In the genomic region with DNA sequence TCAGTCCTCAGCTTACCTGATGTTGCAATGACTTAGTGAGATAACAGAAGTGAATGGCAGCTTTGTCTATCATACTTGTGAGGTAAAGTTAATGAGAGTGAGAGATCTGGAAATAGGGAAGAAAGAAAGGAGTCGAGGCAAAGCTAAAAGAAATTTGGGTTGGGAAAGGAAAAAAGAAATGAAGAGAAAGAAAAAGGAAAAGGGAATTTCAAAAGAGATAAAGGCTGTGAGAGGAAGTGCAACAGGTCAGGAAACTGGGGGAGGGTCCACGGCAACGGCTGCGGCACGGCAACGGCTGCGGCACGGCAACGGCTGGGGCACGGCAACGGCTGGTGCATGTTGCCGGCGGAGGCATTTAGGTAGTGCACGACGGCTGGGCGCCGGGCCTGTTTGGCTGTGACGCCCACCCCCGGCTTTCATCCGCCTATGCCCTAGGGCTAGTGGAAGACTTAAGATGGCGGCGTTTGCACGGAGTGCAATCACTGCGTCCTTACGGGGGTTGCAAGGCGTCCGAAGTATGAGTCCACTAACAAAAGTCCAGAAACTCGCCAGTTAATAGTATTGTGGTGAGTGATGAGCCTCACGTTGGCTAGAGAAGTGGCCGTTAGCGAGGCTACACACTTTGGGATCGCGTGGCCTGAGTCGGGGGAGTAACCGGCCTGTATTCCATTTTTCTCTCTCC, we compare ENCODE assay signal across 1 cellular context.
A peak's percentile ranks its signal among the peaks of the same experiment; 100 is the strongest.
TF ChIP-seq lines count a peak whose summit lies in the region.

No MANE protein-coding gene starts in this region.

TF ChIP-seq in K562, 482 proteins besides CTCF, POLR2A, EP300 and RAD21 (continued from another document and continues in another):
- TF ChIP-seq FOXP1 (CRISPR knock-in tag; IDR thresholded peaks at IDR 0.05) (no peak), RFX1 (IDR thresholded peaks at IDR 0.05) (peak; percentile 87), MECOM (CRISPR knock-in tag; IDR thresholded peaks at IDR 0.05) (no peak), HMGN3 (IDR thresholded peaks at IDR 0.05; ENCODE audit: borderline replicate concordance, extremely low read depth, insufficient read length, low read depth, low read length) (peak; percentile 94), POLR2G (IDR thresholded peaks at IDR 0.05; ENCODE audit: low read depth, low read length) (peak; percentile 85), SP2 (IDR thresholded peaks at IDR 0.05; ENCODE audit: extremely low read depth, low read depth, low read length, poor library complexity, severe bottlenecking) (no peak), ZNF23 (CRISPR knock-in tag; IDR thresholded peaks at IDR 0.05) (no peak), RBM14 (IDR thresholded peaks at IDR 0.05; ENCODE audit: borderline replicate concordance, insufficient read depth, low read depth, low read length) (no peak), SIN3B (IDR thresholded peaks at IDR 0.05; ENCODE audit: low read depth) (peak; percentile 83), ZNF184 (CRISPR knock-in tag; IDR thresholded peaks at IDR 0.05) (no peak), ZNF551 (CRISPR knock-in tag; IDR thresholded peaks at IDR 0.05) (no peak), NFRKB (IDR thresholded peaks at IDR 0.05; ENCODE audit: low read depth) (peak; percentile 99), EZH2 (IDR thresholded peaks at IDR 0.05; ENCODE audit: borderline replicate concordance, low read depth, low read length) (no peak), TFAM (CRISPR knock-in tag; conservative IDR thresholded peaks at IDR 0.05) (no peak), FOXA1 (IDR thresholded peaks at IDR 0.05; ENCODE audit: borderline replicate concordance) (no peak), TEAD2 (tag; IDR thresholded peaks at IDR 0.05) (no peak), ZNF696 (CRISPR knock-in tag; conservative IDR thresholded peaks at IDR 0.05) (no peak), BRCA1 (IDR thresholded peaks at IDR 0.05) (no peak), BRCA1 (CRISPR knock-in tag; IDR thresholded peaks at IDR 0.05) (no peak), SAP30 (IDR thresholded peaks at IDR 0.05; ENCODE audit: borderline replicate concordance, insufficient read depth, low read depth, low read length, poor library complexity, severe bottlenecking) (peak; percentile 39), ZNF3 (CRISPR knock-in tag; IDR thresholded peaks at IDR 0.05) (no peak), SIX5 (IDR thresholded peaks at IDR 0.05; ENCODE audit: borderline replicate concordance in 1 of 2, insufficient read depth in 1 of 2, low read depth in 1 of 2, low read length in 2 of 2) (peak; percentile 19 to 40; a peak in 2 of 4 replicates), YY1 (IDR thresholded peaks at IDR 0.05; ENCODE audit: borderline replicate concordance in 1 of 3, control insufficient read depth in 1 of 3, extremely low read depth in 1 of 3, insufficient read depth in 3 of 3, insufficient read length in 1 of 3, insufficient replicate concordance in 2 of 3, low read depth in 1 of 3, low read length in 2 of 3) (peak; percentile 77 to 95 (median 94)), XRCC4 (IDR thresholded peaks at IDR 0.05; ENCODE audit: extremely low read depth, insufficient read depth, insufficient read length) (no peak), FOXJ2 (tag; IDR thresholded peaks at IDR 0.05) (peak; percentile 66; the same call in 1 of the 2 replicates), CREB1 (IDR thresholded peaks at IDR 0.05) (peak; percentile 54; the same call in 1 of the 2 replicates), CREB1 (CRISPR knock-in tag; IDR thresholded peaks at IDR 0.05) (peak; percentile 78), TAF1 (IDR thresholded peaks at IDR 0.05; ENCODE audit: control insufficient read depth, extremely low read depth, insufficient read depth, low read length, severe bottlenecking) (peak; percentile 94), KLF6 (CRISPR knock-in tag; IDR thresholded peaks at IDR 0.05; ENCODE audit: borderline replicate concordance) (no peak), NFATC3 (IDR thresholded peaks at IDR 0.05) (no peak), SNRNP70 (optimal IDR thresholded peaks at IDR 0.05; ENCODE audit: low read depth, low read length) (no peak), ZFP30 (CRISPR knock-in tag; IDR thresholded peaks at IDR 0.05; ENCODE audit: borderline replicate concordance) (no peak), ZNF134 (CRISPR knock-in tag; conservative IDR thresholded peaks at IDR 0.05) (no peak)
- TF ChIP-seq, protein P1, sequence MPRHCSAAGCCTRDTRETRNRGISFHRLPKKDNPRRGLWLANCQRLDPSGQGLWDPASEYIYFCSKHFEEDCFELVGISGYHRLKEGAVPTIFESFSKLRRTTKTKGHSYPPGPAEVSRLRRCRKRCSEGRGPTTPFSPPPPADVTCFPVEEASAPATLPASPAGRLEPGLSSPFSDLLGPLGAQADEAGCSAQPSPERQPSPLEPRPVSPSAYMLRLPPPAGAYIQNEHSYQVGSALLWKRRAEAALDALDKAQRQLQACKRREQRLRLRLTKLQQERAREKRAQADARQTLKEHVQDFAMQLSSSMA (CRISPR knock-in tag; IDR thresholded peaks at IDR 0.05) = no peak
- TF ChIP-seq, protein P2, sequence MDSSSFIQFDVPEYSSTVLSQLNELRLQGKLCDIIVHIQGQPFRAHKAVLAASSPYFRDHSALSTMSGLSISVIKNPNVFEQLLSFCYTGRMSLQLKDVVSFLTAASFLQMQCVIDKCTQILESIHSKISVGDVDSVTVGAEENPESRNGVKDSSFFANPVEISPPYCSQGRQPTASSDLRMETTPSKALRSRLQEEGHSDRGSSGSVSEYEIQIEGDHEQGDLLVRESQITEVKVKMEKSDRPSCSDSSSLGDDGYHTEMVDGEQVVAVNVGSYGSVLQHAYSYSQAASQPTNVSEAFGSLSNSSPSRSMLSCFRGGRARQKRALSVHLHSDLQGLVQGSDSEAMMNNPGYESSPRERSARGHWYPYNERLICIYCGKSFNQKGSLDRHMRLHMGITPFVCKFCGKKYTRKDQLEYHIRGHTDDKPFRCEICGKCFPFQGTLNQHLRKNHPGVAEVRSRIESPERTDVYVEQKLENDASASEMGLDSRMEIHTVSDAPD (CRISPR knock-in tag; IDR thresholded peaks at IDR 0.05) = no peak
- TF ChIP-seq, protein P3, sequence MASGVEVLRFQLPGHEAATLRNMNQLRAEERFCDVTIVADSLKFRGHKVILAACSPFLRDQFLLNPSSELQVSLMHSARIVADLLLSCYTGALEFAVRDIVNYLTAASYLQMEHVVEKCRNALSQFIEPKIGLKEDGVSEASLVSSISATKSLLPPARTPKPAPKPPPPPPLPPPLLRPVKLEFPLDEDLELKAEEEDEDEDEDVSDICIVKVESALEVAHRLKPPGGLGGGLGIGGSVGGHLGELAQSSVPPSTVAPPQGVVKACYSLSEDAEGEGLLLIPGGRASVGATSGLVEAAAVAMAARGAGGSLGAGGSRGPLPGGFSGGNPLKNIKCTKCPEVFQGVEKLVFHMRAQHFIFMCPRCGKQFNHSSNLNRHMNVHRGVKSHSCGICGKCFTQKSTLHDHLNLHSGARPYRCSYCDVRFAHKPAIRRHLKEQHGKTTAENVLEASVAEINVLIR (CRISPR knock-in tag; IDR thresholded peaks at IDR 0.05) = no peak
- TF ChIP-seq, protein P4, sequence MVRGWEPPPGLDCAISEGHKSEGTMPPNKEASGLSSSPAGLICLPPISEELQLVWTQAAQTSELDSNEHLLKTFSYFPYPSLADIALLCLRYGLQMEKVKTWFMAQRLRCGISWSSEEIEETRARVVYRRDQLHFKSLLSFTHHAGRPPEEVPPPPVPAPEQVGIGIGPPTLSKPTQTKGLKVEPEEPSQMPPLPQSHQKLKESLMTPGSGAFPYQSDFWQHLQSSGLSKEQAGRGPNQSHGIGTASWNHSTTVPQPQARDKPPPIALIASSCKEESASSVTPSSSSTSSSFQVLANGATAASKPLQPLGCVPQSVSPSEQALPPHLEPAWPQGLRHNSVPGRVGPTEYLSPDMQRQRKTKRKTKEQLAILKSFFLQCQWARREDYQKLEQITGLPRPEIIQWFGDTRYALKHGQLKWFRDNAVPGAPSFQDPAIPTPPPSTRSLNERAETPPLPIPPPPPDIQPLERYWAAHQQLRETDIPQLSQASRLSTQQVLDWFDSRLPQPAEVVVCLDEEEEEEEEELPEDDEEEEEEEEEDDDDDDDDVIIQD (CRISPR knock-in tag; IDR thresholded peaks at IDR 0.05) = no peak
- TF ChIP-seq, protein P5, sequence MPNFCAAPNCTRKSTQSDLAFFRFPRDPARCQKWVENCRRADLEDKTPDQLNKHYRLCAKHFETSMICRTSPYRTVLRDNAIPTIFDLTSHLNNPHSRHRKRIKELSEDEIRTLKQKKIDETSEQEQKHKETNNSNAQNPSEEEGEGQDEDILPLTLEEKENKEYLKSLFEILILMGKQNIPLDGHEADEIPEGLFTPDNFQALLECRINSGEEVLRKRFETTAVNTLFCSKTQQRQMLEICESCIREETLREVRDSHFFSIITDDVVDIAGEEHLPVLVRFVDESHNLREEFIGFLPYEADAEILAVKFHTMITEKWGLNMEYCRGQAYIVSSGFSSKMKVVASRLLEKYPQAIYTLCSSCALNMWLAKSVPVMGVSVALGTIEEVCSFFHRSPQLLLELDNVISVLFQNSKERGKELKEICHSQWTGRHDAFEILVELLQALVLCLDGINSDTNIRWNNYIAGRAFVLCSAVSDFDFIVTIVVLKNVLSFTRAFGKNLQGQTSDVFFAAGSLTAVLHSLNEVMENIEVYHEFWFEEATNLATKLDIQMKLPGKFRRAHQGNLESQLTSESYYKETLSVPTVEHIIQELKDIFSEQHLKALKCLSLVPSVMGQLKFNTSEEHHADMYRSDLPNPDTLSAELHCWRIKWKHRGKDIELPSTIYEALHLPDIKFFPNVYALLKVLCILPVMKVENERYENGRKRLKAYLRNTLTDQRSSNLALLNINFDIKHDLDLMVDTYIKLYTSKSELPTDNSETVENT (CRISPR knock-in tag; IDR thresholded peaks at IDR 0.05) = peak; percentile 70
- TF ChIP-seq, protein P6, sequence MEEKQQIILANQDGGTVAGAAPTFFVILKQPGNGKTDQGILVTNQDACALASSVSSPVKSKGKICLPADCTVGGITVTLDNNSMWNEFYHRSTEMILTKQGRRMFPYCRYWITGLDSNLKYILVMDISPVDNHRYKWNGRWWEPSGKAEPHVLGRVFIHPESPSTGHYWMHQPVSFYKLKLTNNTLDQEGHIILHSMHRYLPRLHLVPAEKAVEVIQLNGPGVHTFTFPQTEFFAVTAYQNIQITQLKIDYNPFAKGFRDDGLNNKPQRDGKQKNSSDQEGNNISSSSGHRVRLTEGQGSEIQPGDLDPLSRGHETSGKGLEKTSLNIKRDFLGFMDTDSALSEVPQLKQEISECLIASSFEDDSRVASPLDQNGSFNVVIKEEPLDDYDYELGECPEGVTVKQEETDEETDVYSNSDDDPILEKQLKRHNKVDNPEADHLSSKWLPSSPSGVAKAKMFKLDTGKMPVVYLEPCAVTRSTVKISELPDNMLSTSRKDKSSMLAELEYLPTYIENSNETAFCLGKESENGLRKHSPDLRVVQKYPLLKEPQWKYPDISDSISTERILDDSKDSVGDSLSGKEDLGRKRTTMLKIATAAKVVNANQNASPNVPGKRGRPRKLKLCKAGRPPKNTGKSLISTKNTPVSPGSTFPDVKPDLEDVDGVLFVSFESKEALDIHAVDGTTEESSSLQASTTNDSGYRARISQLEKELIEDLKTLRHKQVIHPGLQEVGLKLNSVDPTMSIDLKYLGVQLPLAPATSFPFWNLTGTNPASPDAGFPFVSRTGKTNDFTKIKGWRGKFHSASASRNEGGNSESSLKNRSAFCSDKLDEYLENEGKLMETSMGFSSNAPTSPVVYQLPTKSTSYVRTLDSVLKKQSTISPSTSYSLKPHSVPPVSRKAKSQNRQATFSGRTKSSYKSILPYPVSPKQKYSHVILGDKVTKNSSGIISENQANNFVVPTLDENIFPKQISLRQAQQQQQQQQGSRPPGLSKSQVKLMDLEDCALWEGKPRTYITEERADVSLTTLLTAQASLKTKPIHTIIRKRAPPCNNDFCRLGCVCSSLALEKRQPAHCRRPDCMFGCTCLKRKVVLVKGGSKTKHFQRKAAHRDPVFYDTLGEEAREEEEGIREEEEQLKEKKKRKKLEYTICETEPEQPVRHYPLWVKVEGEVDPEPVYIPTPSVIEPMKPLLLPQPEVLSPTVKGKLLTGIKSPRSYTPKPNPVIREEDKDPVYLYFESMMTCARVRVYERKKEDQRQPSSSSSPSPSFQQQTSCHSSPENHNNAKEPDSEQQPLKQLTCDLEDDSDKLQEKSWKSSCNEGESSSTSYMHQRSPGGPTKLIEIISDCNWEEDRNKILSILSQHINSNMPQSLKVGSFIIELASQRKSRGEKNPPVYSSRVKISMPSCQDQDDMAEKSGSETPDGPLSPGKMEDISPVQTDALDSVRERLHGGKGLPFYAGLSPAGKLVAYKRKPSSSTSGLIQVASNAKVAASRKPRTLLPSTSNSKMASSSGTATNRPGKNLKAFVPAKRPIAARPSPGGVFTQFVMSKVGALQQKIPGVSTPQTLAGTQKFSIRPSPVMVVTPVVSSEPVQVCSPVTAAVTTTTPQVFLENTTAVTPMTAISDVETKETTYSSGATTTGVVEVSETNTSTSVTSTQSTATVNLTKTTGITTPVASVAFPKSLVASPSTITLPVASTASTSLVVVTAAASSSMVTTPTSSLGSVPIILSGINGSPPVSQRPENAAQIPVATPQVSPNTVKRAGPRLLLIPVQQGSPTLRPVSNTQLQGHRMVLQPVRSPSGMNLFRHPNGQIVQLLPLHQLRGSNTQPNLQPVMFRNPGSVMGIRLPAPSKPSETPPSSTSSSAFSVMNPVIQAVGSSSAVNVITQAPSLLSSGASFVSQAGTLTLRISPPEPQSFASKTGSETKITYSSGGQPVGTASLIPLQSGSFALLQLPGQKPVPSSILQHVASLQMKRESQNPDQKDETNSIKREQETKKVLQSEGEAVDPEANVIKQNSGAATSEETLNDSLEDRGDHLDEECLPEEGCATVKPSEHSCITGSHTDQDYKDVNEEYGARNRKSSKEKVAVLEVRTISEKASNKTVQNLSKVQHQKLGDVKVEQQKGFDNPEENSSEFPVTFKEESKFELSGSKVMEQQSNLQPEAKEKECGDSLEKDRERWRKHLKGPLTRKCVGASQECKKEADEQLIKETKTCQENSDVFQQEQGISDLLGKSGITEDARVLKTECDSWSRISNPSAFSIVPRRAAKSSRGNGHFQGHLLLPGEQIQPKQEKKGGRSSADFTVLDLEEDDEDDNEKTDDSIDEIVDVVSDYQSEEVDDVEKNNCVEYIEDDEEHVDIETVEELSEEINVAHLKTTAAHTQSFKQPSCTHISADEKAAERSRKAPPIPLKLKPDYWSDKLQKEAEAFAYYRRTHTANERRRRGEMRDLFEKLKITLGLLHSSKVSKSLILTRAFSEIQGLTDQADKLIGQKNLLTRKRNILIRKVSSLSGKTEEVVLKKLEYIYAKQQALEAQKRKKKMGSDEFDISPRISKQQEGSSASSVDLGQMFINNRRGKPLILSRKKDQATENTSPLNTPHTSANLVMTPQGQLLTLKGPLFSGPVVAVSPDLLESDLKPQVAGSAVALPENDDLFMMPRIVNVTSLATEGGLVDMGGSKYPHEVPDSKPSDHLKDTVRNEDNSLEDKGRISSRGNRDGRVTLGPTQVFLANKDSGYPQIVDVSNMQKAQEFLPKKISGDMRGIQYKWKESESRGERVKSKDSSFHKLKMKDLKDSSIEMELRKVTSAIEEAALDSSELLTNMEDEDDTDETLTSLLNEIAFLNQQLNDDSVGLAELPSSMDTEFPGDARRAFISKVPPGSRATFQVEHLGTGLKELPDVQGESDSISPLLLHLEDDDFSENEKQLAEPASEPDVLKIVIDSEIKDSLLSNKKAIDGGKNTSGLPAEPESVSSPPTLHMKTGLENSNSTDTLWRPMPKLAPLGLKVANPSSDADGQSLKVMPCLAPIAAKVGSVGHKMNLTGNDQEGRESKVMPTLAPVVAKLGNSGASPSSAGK (IDR thresholded peaks at IDR 0.05) = no peak; the same call in 1 of the 2 replicates
